In the genomic region with DNA sequence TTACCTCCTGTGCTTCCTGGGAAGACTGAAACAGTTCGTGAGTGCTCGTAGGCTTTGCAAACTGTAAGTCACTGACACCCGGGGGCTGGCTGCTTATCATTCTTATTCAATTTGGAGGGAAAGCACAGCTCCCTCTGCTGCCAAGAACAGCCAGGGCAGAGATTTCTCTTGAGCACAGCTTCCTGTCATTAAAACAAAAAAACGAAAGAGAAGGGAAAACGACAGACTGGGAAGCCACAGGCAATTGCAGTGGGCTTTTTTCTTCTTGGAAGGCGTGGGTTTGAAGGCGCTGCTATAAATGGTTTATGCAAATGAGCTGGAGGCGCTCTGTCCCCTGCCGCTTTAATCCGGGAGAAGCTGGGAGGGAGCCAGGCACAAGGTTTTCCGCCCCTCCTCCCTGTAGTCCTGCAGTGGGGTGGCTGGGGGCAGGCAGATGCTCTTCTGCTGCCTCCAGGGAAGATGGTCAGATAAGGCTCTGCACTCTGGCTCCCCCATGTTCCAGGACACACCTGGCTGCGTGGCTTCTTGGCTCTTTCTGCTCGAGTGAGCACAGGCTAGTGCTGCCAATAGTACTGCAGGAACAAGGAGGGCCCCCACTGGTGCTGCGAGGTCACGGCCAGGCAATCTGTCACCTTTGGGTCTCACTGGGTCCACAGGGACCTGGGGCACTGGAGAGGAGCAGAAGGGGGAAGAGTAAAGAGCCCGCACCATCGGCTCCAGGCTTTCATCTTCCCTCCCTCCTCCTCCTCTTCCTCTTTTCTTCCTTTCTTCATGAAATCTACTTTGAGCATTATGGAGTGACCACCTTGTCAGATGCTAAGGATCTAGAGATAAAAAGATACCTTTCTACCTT, we compare ENCODE assay signal across 1 cellular context.
A peak's percentile ranks its signal among the peaks of the same experiment; 100 is the strongest.
TF ChIP-seq lines count a peak whose summit lies in the region.

No MANE protein-coding gene starts in this region.

TF ChIP-seq in K562, 482 proteins besides CTCF, POLR2A, EP300 and RAD21 (continued from another document):
- TF ChIP-seq, protein P1, sequence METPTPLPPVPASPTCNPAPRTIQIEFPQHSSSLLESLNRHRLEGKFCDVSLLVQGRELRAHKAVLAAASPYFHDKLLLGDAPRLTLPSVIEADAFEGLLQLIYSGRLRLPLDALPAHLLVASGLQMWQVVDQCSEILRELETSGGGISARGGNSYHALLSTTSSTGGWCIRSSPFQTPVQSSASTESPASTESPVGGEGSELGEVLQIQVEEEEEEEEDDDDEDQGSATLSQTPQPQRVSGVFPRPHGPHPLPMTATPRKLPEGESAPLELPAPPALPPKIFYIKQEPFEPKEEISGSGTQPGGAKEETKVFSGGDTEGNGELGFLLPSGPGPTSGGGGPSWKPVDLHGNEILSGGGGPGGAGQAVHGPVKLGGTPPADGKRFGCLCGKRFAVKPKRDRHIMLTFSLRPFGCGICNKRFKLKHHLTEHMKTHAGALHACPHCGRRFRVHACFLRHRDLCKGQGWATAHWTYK (CRISPR knock-in tag; IDR thresholded peaks at IDR 0.05) = no peak
- TF ChIP-seq CTBP1 (IDR thresholded peaks at IDR 0.05; ENCODE audit: borderline replicate concordance) (0 out of 2 replicates have a peak, but pooled peaks have one; percentile 22), YBX1 (IDR thresholded peaks at IDR 0.05) (no peak), RCOR1 (IDR thresholded peaks at IDR 0.05; ENCODE audit: borderline replicate concordance in 1 of 2, low read depth in 2 of 2, low read length in 2 of 2) (peak in 1 of 2 experiments; percentile 23; a peak in 1 of 4 replicates), NBN (IDR thresholded peaks at IDR 0.05; ENCODE audit: low read depth) (no peak)
- TF ChIP-seq, protein P2, sequence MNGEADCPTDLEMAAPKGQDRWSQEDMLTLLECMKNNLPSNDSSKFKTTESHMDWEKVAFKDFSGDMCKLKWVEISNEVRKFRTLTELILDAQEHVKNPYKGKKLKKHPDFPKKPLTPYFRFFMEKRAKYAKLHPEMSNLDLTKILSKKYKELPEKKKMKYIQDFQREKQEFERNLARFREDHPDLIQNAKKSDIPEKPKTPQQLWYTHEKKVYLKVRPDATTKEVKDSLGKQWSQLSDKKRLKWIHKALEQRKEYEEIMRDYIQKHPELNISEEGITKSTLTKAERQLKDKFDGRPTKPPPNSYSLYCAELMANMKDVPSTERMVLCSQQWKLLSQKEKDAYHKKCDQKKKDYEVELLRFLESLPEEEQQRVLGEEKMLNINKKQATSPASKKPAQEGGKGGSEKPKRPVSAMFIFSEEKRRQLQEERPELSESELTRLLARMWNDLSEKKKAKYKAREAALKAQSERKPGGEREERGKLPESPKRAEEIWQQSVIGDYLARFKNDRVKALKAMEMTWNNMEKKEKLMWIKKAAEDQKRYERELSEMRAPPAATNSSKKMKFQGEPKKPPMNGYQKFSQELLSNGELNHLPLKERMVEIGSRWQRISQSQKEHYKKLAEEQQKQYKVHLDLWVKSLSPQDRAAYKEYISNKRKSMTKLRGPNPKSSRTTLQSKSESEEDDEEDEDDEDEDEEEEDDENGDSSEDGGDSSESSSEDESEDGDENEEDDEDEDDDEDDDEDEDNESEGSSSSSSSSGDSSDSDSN (IDR thresholded peaks at IDR 0.05; ENCODE audit: borderline replicate concordance in 1 of 2, low read depth in 2 of 2, low read length in 2 of 2) = no peak
- TF ChIP-seq, protein P3, sequence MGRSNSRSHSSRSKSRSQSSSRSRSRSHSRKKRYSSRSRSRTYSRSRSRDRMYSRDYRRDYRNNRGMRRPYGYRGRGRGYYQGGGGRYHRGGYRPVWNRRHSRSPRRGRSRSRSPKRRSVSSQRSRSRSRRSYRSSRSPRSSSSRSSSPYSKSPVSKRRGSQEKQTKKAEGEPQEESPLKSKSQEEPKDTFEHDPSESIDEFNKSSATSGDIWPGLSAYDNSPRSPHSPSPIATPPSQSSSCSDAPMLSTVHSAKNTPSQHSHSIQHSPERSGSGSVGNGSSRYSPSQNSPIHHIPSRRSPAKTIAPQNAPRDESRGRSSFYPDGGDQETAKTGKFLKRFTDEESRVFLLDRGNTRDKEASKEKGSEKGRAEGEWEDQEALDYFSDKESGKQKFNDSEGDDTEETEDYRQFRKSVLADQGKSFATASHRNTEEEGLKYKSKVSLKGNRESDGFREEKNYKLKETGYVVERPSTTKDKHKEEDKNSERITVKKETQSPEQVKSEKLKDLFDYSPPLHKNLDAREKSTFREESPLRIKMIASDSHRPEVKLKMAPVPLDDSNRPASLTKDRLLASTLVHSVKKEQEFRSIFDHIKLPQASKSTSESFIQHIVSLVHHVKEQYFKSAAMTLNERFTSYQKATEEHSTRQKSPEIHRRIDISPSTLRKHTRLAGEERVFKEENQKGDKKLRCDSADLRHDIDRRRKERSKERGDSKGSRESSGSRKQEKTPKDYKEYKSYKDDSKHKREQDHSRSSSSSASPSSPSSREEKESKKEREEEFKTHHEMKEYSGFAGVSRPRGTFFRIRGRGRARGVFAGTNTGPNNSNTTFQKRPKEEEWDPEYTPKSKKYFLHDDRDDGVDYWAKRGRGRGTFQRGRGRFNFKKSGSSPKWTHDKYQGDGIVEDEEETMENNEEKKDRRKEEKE (IDR thresholded peaks at IDR 0.05; ENCODE audit: borderline replicate concordance in 1 of 2, control insufficient read depth in 1 of 2, low read depth in 2 of 2, low read length in 1 of 2) = no peak
